ENCODE assay signal across 9 cellular contexts in the genomic region with DNA sequence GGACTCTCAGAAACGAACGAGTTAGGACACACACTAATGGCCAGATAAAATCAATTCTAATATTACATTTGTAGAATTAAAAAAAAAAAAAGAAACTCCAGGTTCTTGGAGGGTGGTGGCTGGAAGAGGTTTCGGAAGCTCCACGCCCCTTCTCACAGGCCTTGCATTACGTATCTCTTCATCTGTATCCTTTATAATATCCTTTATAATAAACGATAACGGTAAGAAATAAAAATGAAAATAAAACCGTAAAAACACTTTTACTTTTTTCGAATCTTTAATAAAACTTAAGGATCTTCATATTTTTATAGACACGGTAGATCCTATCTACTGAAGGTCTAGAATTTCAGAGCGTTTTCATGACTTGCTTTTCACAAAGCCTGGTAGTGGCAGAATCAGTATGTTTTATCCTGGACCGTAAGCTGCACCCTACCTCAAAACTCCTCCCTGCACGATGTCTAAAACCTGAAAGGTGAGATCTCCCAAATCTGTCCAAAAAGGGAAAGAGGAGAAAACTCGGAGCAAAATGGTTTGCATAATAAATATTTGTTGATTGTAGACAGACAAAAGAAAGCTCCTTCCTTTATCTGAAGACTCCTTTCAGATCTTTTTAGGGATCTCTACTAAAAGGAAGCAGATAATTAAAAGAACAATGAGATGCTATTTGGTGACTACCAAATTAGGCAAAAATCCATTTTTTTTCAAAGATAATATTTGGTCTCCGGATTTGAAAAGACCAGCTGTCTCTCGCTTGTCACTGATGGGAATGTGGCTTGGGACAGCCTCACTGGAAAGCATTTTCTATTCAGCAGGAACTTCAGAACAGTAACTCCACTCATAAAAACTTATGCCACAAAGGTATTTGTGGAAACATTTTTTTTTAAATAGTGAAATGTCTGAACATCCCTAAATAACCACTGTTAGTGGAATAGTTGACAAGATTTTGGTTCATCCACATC. TPM values are rescaled to one million over a fixed set of nuclear protein-coding genes. Genes with fewer than 3 reads are reported as not detected.
DNase-seq lines count a peak whose midpoint lies in the region; ATAC-seq lines count a peak whose summit lies in the region.
"Had no signal": no experiment of that assay in that cellular context is flagged by ENCODE, and none has a peak within 500 bp of the region (broad histone marks: within the 10 kb centered on the region; RNA-seq: fewer than 3 reads in every experiment).

No MANE protein-coding gene starts in this region.

- H3K36me3 ChIP-seq in SJCRH30 = peaks cover 10% of the 10 kb centered on the region
- H3K36me3 ChIP-seq: MG63 had no signal

- H3K9me3 Mint-ChIP-seq in activated CD4-positive, alpha-beta T cell treated with anti-CD3 and anti-CD28 coated beads, Interleukin-2, amount 10 ng/mL, durations not matched to agents 7 days and 5 days = no peaks in the 10 kb centered on the region
- H3K9me3 Mint-ChIP-seq in stimulated activated naive CD8-positive, alpha-beta T cell treated with anti-CD3 and anti-CD28 coated beads, Interleukin-15, amount 100 ng/mL, for 72 hours = no peaks in the 10 kb centered on the region

- CTCF ChIA-PET in activated CD4-positive, alpha-beta T cell treated with anti-CD3 and anti-CD28 coated beads, Interleukin-2, amount 10 ng/mL, durations not matched to agents 7 days and 5 days (lab: Charles Lee) = interaction anchor here (0.6 to 1.9 kb wide), 3 partner anchors 8 to 203 kb away, joined by 3 to 7 read pairs (median 6); no protein-coding TSS in a partner anchor

- H3K4me3 ChIP-seq in SJCRH30 (peak overlapping the region; percentile 77), iPS-11a (ENCODE audit: low read depth, low read length) (peak overlapping the region; percentile 66)
- H3K4me3 ChIP-seq: MG63 had no signal

- ATAC-seq in stimulated activated naive CD8-positive, alpha-beta T cell treated with anti-CD3 and anti-CD28 coated beads, Interleukin-15, amount 100 ng/mL, for 72 hours = no peak
- ATAC-seq in HG02970 (IDR thresholded peaks at IDR 0.05; ENCODE audit: low FRiP score, unreplicated experiment) = no peak

- H3K4me1 ChIP-seq in SJCRH30 = peaks cover 35% of the 10 kb centered on the region

- peak overlapping the region; percentile 59 for H3K27ac Mint-ChIP-seq in activated CD4-positive, alpha-beta T cell treated with anti-CD3 and anti-CD28 coated beads, Interleukin-2, amount 10 ng/mL, durations not matched to agents 7 days and 5 days
- no peak overlapping the region for H3K27ac Mint-ChIP-seq in stimulated activated naive CD8-positive, alpha-beta T cell treated with anti-CD3 and anti-CD28 coated beads, Interleukin-15, amount 100 ng/mL, for 72 hours

- peak overlapping the region; percentile 79 for H3K27ac ChIP-seq in SJCRH30

- H3K27me3 ChIP-seq in SJCRH30 = no peaks in the 10 kb centered on the region

- H3K4me3 Mint-ChIP-seq in activated CD4-positive, alpha-beta T cell treated with anti-CD3 and anti-CD28 coated beads, Interleukin-2, amount 10 ng/mL, durations not matched to agents 7 days and 5 days = peak overlapping the region; percentile 98
- peak overlapping the region; percentile 81 to 97 for H3K4me3 Mint-ChIP-seq in stimulated activated naive CD8-positive, alpha-beta T cell treated with anti-CD3 and anti-CD28 coated beads, Interleukin-15, amount 100 ng/mL, for 72 hours

- peaks cover 57% of the 10 kb centered on the region for H3K4me1 Mint-ChIP-seq in activated CD4-positive, alpha-beta T cell treated with anti-CD3 and anti-CD28 coated beads, Interleukin-2, amount 10 ng/mL, durations not matched to agents 7 days and 5 days
- peaks cover 59% of the 10 kb centered on the region for H3K4me1 Mint-ChIP-seq in stimulated activated naive CD8-positive, alpha-beta T cell treated with anti-CD3 and anti-CD28 coated beads, Interleukin-15, amount 100 ng/mL, for 72 hours

- DNase-seq in activated CD4-positive, alpha-beta T cell treated with anti-CD3 and anti-CD28 coated beads, Interleukin-2, amount 10 ng/mL, durations not matched to agents 7 days and 5 days = no peak
- DNase-seq in activated CD4-positive, alpha-beta T cell treated with anti-CD3 and anti-CD28 coated beads, Interleukin-2, amount 50 U/mL, for 1 hour = no peak
- DNase-seq in SJCRH30 (peak; percentile 53 to 77), dermis blood vessel endothelial cell (no peak), SKM-1 treated with dmso at 0.1 percent for 144 hours (lab: John Stamatoyannopoulos, UW; ENCODE audit: unreplicated experiment) (no peak)
- no peak for DNase-seq in stimulated activated naive CD8-positive, alpha-beta T cell treated with anti-CD3 and anti-CD28 coated beads, Interleukin-15, amount 100 ng/mL, for 72 hours

- H3K27me3 Mint-ChIP-seq in activated CD4-positive, alpha-beta T cell treated with anti-CD3 and anti-CD28 coated beads, Interleukin-2, amount 10 ng/mL, durations not matched to agents 7 days and 5 days = peaks cover 23% of the 10 kb centered on the region
- H3K27me3 Mint-ChIP-seq in stimulated activated naive CD8-positive, alpha-beta T cell treated with anti-CD3 and anti-CD28 coated beads, Interleukin-15, amount 100 ng/mL, for 72 hours = no peaks in the 10 kb centered on the region

- POLR2A ChIA-PET in activated CD4-positive, alpha-beta T cell treated with anti-CD3 and anti-CD28 coated beads, Interleukin-2, amount 10 ng/mL, durations not matched to agents 7 days and 5 days (lab: Charles Lee) = no interaction called here

- no peaks in the 10 kb centered on the region for H3K9me3 ChIP-seq in SJCRH30 (replicated peaks)
- H3K9me3 ChIP-seq: MG63 had no signal

- peaks cover 21% of the 10 kb centered on the region for H3K36me3 Mint-ChIP-seq in activated CD4-positive, alpha-beta T cell treated with anti-CD3 and anti-CD28 coated beads, Interleukin-2, amount 10 ng/mL, durations not matched to agents 7 days and 5 days (ENCODE audit: low read depth)

RNA-seq across cellular contexts. Expression of a gene that starts 2.0 kb away (rescaled TPM):
- 100 to 1,000 TPM; 147 to 169 TPM for total RNA-seq in activated CD4-positive, alpha-beta T cell treated with anti-CD3 and anti-CD28 coated beads, Interleukin-2, amount 10 ng/mL, durations not matched to agents 7 days and 5 days
- total RNA-seq in SJCRH30 (2014; rRNA removed; shearing (Covaris generic)) = 161 and 164 TPM in 2 replicates
- 57.4 and 188 TPM in 2 replicates for total RNA-seq in dermis blood vessel endothelial cell

Comparison
In these comparisons a context has a peak if more than half of its experiments do, and no peak if none do; other contexts are left out.
1. DNase-seq: peak in SJCRH30 (2 of 2); none in activated CD4-positive, alpha-beta T cell treated with anti-CD3 and anti-CD28 coated beads, Interleukin-2, amount 10 ng/mL, durations not matched to agents 7 days and 5 days (single experiment), activated CD4-positive, alpha-beta T cell treated with anti-CD3 and anti-CD28 coated beads, Interleukin-2, amount 50 U/mL, for 1 hour (single experiment), stimulated activated naive CD8-positive, alpha-beta T cell treated with anti-CD3 and anti-CD28 coated beads, Interleukin-15, amount 100 ng/mL, for 72 hours (0 of 2), dermis blood vessel endothelial cell (single experiment) and SKM-1 treated with dmso at 0.1 percent for 144 hours (single experiment).